In the genomic region with DNA sequence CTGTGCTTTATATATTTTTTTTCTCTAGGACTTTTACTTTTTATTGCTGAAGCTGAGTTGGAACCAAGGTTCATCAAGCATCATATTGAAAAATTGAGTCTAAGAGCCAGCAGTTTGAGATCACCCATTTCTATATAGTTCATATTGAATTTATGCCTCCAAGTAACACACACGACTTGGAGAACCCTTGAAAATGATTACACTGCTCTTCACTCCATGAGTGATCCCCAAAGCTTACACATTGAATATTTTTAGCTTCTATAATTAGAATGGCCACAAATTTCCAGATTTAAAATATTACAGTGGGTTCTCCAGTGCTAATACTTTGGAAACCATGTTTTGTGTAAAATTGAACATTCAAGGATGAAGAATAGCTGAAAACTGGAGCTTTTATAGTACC, we compare ENCODE assay signal across 30 cellular contexts.
"Had no signal": no experiment of that assay in that cellular context is flagged by ENCODE, and none has a peak within 500 bp of the region (broad histone marks: within the 10 kb centered on the region; RNA-seq: fewer than 3 reads in every experiment).

No MANE protein-coding gene starts in this region.

- ATAC-seq: activated CD4-positive, alpha-beta T cell treated with anti-CD3 and anti-CD28 coated beads for 36 hours; activated CD8-positive, alpha-beta memory T cell treated with anti-CD3 and anti-CD28 coated beads, Interleukin-2, amount 10 ng/mL, durations not matched to agents 7 days and 5 days; activated CD8-positive, alpha-beta T cell treated with anti-CD3 and anti-CD28 coated beads, Interleukin-2, amount 10 ng/mL, durations not matched to agents 7 days and 5 days; activated naive CD4-positive, alpha-beta T cell treated with anti-CD3 and anti-CD28 coated beads, Interleukin-2, amount 50 U/mL, for 72 hours; gastroesophageal sphincter had no signal

- H3K36me3 Mint-ChIP-seq: activated CD4-positive, alpha-beta memory T cell treated with anti-CD3 and anti-CD28 coated beads for 36 hours; activated CD8-positive, alpha-beta memory T cell treated with anti-CD3 and anti-CD28 coated beads, Interleukin-2, amount 10 ng/mL, durations not matched to agents 7 days and 5 days; activated naive CD4-positive, alpha-beta T cell treated with anti-CD3 and anti-CD28 coated beads, Interleukin-2, amount 10 ng/mL, durations not matched to agents 7 days and 5 days; activated naive CD4-positive, alpha-beta T cell treated with anti-CD3 and anti-CD28 coated beads, Interleukin-2, amount 50 U/mL, for 72 hours; brain had no signal

- H3K4me3 Mint-ChIP-seq: activated CD4-positive, alpha-beta memory T cell treated with anti-CD3 and anti-CD28 coated beads for 36 hours; activated CD4-positive, alpha-beta T cell treated with anti-CD3 and anti-CD28 coated beads for 36 hours; activated CD4-positive, alpha-beta T cell treated with anti-CD3 and anti-CD28 coated beads, Interleukin-2, amount 10 ng/mL, durations not matched to agents 24 days and 14 days; activated CD8-positive, alpha-beta memory T cell treated with anti-CD3 and anti-CD28 coated beads, Interleukin-2, amount 10 ng/mL, durations not matched to agents 7 days and 5 days; activated CD8-positive, alpha-beta T cell treated with anti-CD3 and anti-CD28 coated beads, Interleukin-2, amount 10 ng/mL, durations not matched to agents 7 days and 5 days; activated naive CD4-positive, alpha-beta T cell treated with anti-CD3 and anti-CD28 coated beads, Interleukin-2, amount 10 ng/mL, durations not matched to agents 7 days and 5 days; activated naive CD8-positive, alpha-beta T cell treated with anti-CD3 and anti-CD28 coated beads, Interleukin-2, amount 10 ng/mL, durations not matched to agents 7 days and 5 days; activated T-helper 1 cell treated with anti-CD3 and anti-CD28 coated beads, Interleukin-12 subunit alpha, Interleukin-12 subunit beta, Interleukin-2, Interleukin-4 antibody, amounts not matched to agents 30 ng/mL and 10 ng/mL and 1 ng/mL, durations not matched to agents 14 hours and 24 hours and 36 hours; brain had no signal

- H3K4me1 ChIP-seq: ascending aorta, breast epithelium, esophagus squamous epithelium, gastroesophageal sphincter had no signal

- H3K27ac Mint-ChIP-seq: activated CD4-positive, alpha-beta memory T cell treated with anti-CD3 and anti-CD28 coated beads for 36 hours; activated CD4-positive, alpha-beta T cell treated with anti-CD3 and anti-CD28 coated beads for 36 hours; activated CD4-positive, alpha-beta T cell treated with anti-CD3 and anti-CD28 coated beads, Interleukin-2, amount 10 ng/mL, durations not matched to agents 24 days and 14 days; activated CD8-positive, alpha-beta memory T cell treated with anti-CD3 and anti-CD28 coated beads, Interleukin-2, amount 10 ng/mL, durations not matched to agents 7 days and 5 days; activated CD8-positive, alpha-beta T cell treated with anti-CD3 and anti-CD28 coated beads, Interleukin-2, amount 10 ng/mL, durations not matched to agents 7 days and 5 days; activated naive CD4-positive, alpha-beta T cell treated with anti-CD3 and anti-CD28 coated beads, Interleukin-2, amount 10 ng/mL, durations not matched to agents 7 days and 5 days; activated naive CD4-positive, alpha-beta T cell treated with anti-CD3 and anti-CD28 coated beads, Interleukin-2, amount 50 U/mL, for 72 hours; activated naive CD8-positive, alpha-beta T cell treated with anti-CD3 and anti-CD28 coated beads, Interleukin-2, amount 10 ng/mL, durations not matched to agents 7 days and 5 days; activated T-helper 1 cell treated with anti-CD3 and anti-CD28 coated beads, Interleukin-12 subunit alpha, Interleukin-12 subunit beta, Interleukin-2, Interleukin-4 antibody, amounts not matched to agents 30 ng/mL and 10 ng/mL and 1 ng/mL, durations not matched to agents 14 hours and 24 hours and 36 hours; activated T-helper 2 cell treated with anti-CD3 and anti-CD28 coated beads, Interferon-gamma antibody, Interleukin-2, Interleukin-4, amounts not matched to agents 10 μg/mL and 5 μg/mL and 100 μg/mL, durations not matched to agents 14 hours and 24 hours and 36 hours; brain had no signal

- H3K27me3 ChIP-seq: ascending aorta, breast epithelium, cardiac muscle cell, colonic mucosa, esophagus squamous epithelium, gastroesophageal sphincter had no signal

- H3K27ac ChIP-seq: ascending aorta, breast epithelium, cardiac muscle cell, colonic mucosa, epithelial cell of prostate, esophagus squamous epithelium, gastroesophageal sphincter had no signal

- DNase-seq: activated CD4-positive, alpha-beta memory T cell treated with anti-CD3 and anti-CD28 coated beads for 36 hours; activated CD4-positive, alpha-beta T cell treated with anti-CD3 and anti-CD28 coated beads for 36 hours; activated CD4-positive, alpha-beta T cell treated with anti-CD3 and anti-CD28 coated beads, Interleukin-2, amount 10 ng/mL, durations not matched to agents 24 days and 14 days; activated CD4-positive, CD25-positive, alpha-beta regulatory T cell; activated CD4-positive, CD25-positive, alpha-beta regulatory T cell treated with anti-CD3 and anti-CD28 coated beads, Interleukin-2, amount 50 U/mL, for 72 hours; activated CD8-positive, alpha-beta memory T cell treated with anti-CD3 and anti-CD28 coated beads, Interleukin-2, amount 10 ng/mL, durations not matched to agents 7 days and 5 days; activated CD8-positive, alpha-beta memory T cell treated with anti-CD3 and anti-CD28 coated beads, Interleukin-2, amount 50 U/mL, for 4 hours; activated CD8-positive, alpha-beta T cell treated with anti-CD3 and anti-CD28 coated beads, Interleukin-2, amount 10 ng/mL, durations not matched to agents 7 days and 5 days; activated effector memory CD4-positive, alpha-beta T cell treated with anti-CD3 and anti-CD28 coated beads, Interleukin-2, amount 50 U/mL, for 16 hours; activated naive CD4-positive, alpha-beta T cell; activated naive CD4-positive, alpha-beta T cell treated with anti-CD3 and anti-CD28 coated beads, Interleukin-2, amount 10 ng/mL, durations not matched to agents 7 days and 5 days; activated naive CD8-positive, alpha-beta T cell treated with anti-CD3 and anti-CD28 coated beads, Interleukin-2, amount 10 ng/mL, durations not matched to agents 7 days and 5 days; activated T-cell treated with anti-CD3 and anti-CD28 coated beads, Interleukin-2, amount 50 U/mL, for 1 hour; activated T-cell treated with anti-CD3 and anti-CD28 coated beads, Interleukin-2, amount 50 U/mL, for 48 hours; central memory CD4-positive, alpha-beta T cell; cerebellar nuclear complex; colonic mucosa; effector CD8-positive, alpha-beta T cell; esophagus squamous epithelium; foreskin melanocyte; T-helper 2 cell had no signal

- H3K36me3 ChIP-seq: ascending aorta, breast epithelium, cardiac muscle cell, colonic mucosa, esophagus squamous epithelium, gastroesophageal sphincter had no signal

- H3K9me3 Mint-ChIP-seq: activated CD4-positive, alpha-beta memory T cell treated with anti-CD3 and anti-CD28 coated beads for 36 hours; activated CD4-positive, alpha-beta T cell treated with anti-CD3 and anti-CD28 coated beads, Interleukin-2, amount 10 ng/mL, durations not matched to agents 24 days and 14 days; activated T-helper 1 cell treated with anti-CD3 and anti-CD28 coated beads, Interleukin-12 subunit alpha, Interleukin-12 subunit beta, Interleukin-2, Interleukin-4 antibody, amounts not matched to agents 30 ng/mL and 10 ng/mL and 1 ng/mL, durations not matched to agents 14 hours and 24 hours and 36 hours; activated T-helper 2 cell treated with anti-CD3 and anti-CD28 coated beads, Interferon-gamma antibody, Interleukin-2, Interleukin-4, amounts not matched to agents 10 μg/mL and 5 μg/mL and 100 μg/mL, durations not matched to agents 14 hours and 24 hours and 36 hours; brain had no signal

- H3K9me3 ChIP-seq: ascending aorta, breast epithelium, colonic mucosa, esophagus squamous epithelium, gastroesophageal sphincter had no signal

- H3K4me3 ChIP-seq: ascending aorta, breast epithelium, cardiac muscle cell, colonic mucosa, esophagus squamous epithelium, gastroesophageal sphincter had no signal
